In genomic region chr14:103889313-103890051, GRCh38 we compare ENCODE assay signal across 1 cellular context.
TF ChIP-seq lines count a peak whose summit lies in the region.

No MANE protein-coding gene starts in this region.

TF ChIP-seq in Ishikawa, 13 proteins besides CTCF, POLR2A, EP300 and RAD21 (continued from another document):
- TF ChIP-seq USF1 (IDR thresholded peaks at IDR 0.05) = no peak
- TF ChIP-seq, protein P1, sequence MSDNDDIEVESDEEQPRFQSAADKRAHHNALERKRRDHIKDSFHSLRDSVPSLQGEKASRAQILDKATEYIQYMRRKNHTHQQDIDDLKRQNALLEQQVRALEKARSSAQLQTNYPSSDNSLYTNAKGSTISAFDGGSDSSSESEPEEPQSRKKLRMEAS (IDR thresholded peaks at IDR 0.05) = no peak; the same call in 1 of the 2 replicates
- TF ChIP-seq CREB1 (IDR thresholded peaks at IDR 0.05; ENCODE audit: low read depth) = no peak
- TF ChIP-seq FOXM1 (IDR thresholded peaks at IDR 0.05; ENCODE audit: borderline replicate concordance, low read depth) = no peak
- TF ChIP-seq TCF12 (IDR thresholded peaks at IDR 0.05; ENCODE audit: low read depth) = no peak
- peak; percentile 63 for TF ChIP-seq EGR1 (IDR thresholded peaks at IDR 0.05)
